Comparison of ENCODE assay signal across 1 cellular context in genomic region chr3:189703865-189704264, GRCh38.
TF ChIP-seq lines count a peak whose summit lies in the region.

No MANE protein-coding gene starts in this region.

TF ChIP-seq in GM23338, 12 proteins besides CTCF, POLR2A, EP300 and RAD21 (continued from another document):
- TF ChIP-seq ZNF462 (CRISPR knock-in tag; IDR thresholded peaks at IDR 0.05) (no peak), ETS1 (IDR thresholded peaks at IDR 0.05) (no peak), STAT1 (IDR thresholded peaks at IDR 0.05; ENCODE audit: unreplicated experiment) (no peak), EZH2phosphoT487 (IDR thresholded peaks at IDR 0.05; ENCODE audit: unreplicated experiment) (no peak)
